ENCODE assay signal across 1 cellular context in the genomic region with DNA sequence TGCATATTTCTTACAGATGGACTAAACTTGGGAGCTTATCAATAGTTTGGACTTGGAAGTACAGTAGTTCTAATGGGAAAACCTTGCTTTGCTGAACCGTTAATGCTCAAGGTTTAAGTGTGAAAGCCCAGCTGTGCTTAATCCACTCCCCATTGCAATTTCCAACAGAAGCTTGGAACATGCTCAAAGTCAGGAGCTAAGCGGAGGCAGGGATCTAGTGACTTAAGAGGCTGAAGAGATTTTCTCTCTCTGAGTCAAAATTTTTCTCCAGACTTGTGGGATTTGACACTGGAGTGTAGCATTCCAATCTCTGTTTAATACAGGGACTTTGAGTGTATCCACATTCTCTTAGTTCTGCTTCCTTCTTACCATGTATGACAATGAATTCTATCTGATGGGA.
TF ChIP-seq lines count a peak whose summit lies in the region.

No MANE protein-coding gene starts in this region.

TF ChIP-seq in H1, 55 proteins besides CTCF, POLR2A, EP300 and RAD21 (continued from another document):
- TF ChIP-seq CEBPB (IDR thresholded peaks at IDR 0.05; ENCODE audit: low read depth, low read length) (no peak), RXRA (IDR thresholded peaks at IDR 0.05; ENCODE audit: insufficient read depth, low read depth, low read length) (no peak), EGR1 (IDR thresholded peaks at IDR 0.05; ENCODE audit: borderline replicate concordance, low read depth, low read length) (no peak), JUND (IDR thresholded peaks at IDR 0.05; ENCODE audit: low read length) (no peak), PHF8 (conservative IDR thresholded peaks at IDR 0.05; ENCODE audit: low read depth, low read length) (no peak), NANOG (IDR thresholded peaks at IDR 0.05; ENCODE audit: insufficient read depth, low read depth, low read length, poor library complexity, severe bottlenecking) (no peak), MAFK (IDR thresholded peaks at IDR 0.05; ENCODE audit: low read depth, low read length) (no peak), KDM4A (IDR thresholded peaks at IDR 0.05; ENCODE audit: low read depth, low read length, severe bottlenecking) (no peak), BCL11A (IDR thresholded peaks at IDR 0.05; ENCODE audit: low read depth in 2 of 2, low read length in 2 of 2) (no peak)
